Comparison of ENCODE assay signal across 13 cellular contexts in the genomic region with DNA sequence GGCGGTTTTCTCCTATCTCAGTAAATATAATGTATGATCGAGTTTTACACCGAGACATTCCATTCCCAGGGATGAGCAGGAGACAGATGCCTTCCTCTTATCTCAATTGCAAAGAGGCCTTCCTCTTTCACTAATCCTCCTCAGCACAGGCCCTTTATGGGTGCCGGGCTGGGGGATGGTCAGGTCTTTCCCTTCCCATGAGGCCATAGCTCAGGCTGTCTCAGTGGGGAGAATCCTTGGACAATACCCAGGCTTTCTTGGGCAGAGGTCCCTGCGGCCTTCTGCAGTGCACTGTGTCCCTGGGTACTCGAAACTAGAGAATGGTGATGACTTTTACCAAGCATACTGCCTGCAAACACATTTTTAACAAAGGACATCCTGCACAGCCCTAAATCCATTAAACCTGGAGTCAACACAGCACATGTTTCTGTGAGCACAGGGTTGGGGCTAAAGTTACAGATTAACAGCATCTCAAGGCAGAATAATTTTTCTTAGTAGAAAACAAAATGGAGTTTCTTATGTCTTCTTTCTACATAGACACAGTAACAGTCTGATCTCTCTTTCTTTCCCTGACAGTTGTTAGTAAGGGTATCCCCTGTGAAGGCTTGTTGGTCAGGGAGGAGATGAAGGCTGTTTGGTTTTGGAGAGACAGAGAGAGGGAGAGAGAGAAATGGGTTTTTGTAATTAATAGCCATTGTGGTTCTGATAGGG. TPM values are rescaled to one million over a fixed set of nuclear protein-coding genes. Genes with fewer than 3 reads are reported as not detected.
"Had no signal": no experiment of that assay in that cellular context is flagged by ENCODE, and none has a peak within 500 bp of the region (broad histone marks: within the 10 kb centered on the region; RNA-seq: fewer than 3 reads in every experiment).

No MANE protein-coding gene starts in this region.

RNA-seq across cellular contexts. Expression of a gene that starts 39.4 kb away (rescaled TPM):
- total RNA-seq: activated CD4-positive, alpha-beta T cell treated with anti-CD3 and anti-CD28 coated beads for 36 hours; activated CD4-positive, alpha-beta T cell treated with anti-CD3 and anti-CD28 coated beads, Interleukin-2, amount 10 ng/mL, durations not matched to agents 7 days and 5 days; activated CD8-positive, alpha-beta T cell treated with anti-CD3 and anti-CD28 coated beads, Interleukin-2, amount 10 ng/mL, durations not matched to agents 7 days and 5 days; activated naive CD8-positive, alpha-beta T cell treated with anti-CD3 and anti-CD28 coated beads, Interleukin-2, amount 10 ng/mL, durations not matched to agents 7 days and 5 days; activated T-helper 2 cell treated with anti-CD3 and anti-CD28 coated beads, Interferon-gamma antibody, Interleukin-2, Interleukin-4, amounts not matched to agents 10 μg/mL and 5 μg/mL and 100 μg/mL, durations not matched to agents 14 hours and 24 hours and 36 hours; astrocyte; IMR-90; MCF 10A; OCI-LY7; SK-MEL-5; T-cell; T-helper 17 cell; WTC11 had no signal
- polyA plus RNA-seq: IMR-90 had no signal

RNA-seq across cellular contexts. Expression of a gene that starts 51.2 kb away (rescaled TPM):
- total RNA-seq: activated CD4-positive, alpha-beta T cell treated with anti-CD3 and anti-CD28 coated beads for 36 hours; activated CD4-positive, alpha-beta T cell treated with anti-CD3 and anti-CD28 coated beads, Interleukin-2, amount 10 ng/mL, durations not matched to agents 7 days and 5 days; activated CD8-positive, alpha-beta T cell treated with anti-CD3 and anti-CD28 coated beads, Interleukin-2, amount 10 ng/mL, durations not matched to agents 7 days and 5 days; activated naive CD8-positive, alpha-beta T cell treated with anti-CD3 and anti-CD28 coated beads, Interleukin-2, amount 10 ng/mL, durations not matched to agents 7 days and 5 days; activated T-helper 2 cell treated with anti-CD3 and anti-CD28 coated beads, Interferon-gamma antibody, Interleukin-2, Interleukin-4, amounts not matched to agents 10 μg/mL and 5 μg/mL and 100 μg/mL, durations not matched to agents 14 hours and 24 hours and 36 hours; astrocyte; IMR-90; MCF 10A; OCI-LY7; SK-MEL-5; T-cell; T-helper 17 cell had no signal
- polyA plus RNA-seq: IMR-90 had no signal
